ENCODE assay signal across 1 cellular context in the genomic region with DNA sequence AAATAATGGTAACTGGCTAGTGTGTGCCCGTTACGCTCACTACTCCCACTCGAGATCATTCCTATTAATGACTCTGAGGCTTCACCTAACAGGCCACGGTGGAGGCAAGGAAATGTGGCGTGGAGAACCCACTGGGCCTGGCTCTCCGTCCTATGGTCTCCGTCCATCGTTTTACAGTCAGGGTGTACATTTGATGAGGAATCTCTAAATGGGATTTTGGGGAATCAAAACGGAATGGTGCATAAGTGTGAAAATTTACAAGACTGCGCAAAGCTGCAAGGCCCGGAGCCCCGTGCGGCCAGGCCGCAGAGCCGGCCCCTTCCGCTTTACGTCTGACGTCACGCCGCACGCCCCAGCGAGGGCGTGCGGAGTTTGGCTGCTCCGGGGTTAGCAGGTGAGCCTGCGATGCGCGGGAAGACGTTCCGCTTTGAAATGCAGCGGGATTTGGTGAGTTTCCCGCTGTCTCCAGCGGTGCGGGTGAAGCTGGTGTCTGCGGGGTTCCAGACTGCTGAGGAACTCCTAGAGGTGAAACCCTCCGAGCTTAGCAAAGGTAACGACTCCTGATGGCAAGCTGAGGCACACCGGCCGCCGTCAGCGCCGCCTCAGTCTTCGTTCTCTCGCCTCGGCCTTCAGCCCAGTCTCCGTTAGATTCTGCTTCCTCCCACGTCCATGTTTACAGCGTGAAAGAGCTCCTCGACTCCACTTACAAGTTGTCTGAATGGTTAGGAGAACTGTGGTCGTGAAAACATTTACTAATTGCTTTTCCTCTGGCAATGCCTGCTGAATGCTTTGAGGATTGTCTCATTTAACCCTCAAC.
TF ChIP-seq lines count a peak whose summit lies in the region.

Gene RAD51C, plus strand, starts transcription at position 364 of the 817 bp plus-strand sequence. Its CDS starts 42 bp downstream, at position 406.

TF ChIP-seq in K562, 482 proteins besides CTCF, POLR2A, EP300 and RAD21 (continued from another document and continues in another):
- no peak for TF ChIP-seq BDP1 (IDR thresholded peaks at IDR 0.05; ENCODE audit: insufficient read depth, insufficient read length)
- peak; percentile 30 to 34; a peak in 1 of 4 replicates for TF ChIP-seq UBTF (IDR thresholded peaks at IDR 0.05; ENCODE audit: borderline replicate concordance in 1 of 2, low read depth in 2 of 2, low read length in 2 of 2)
- peak; percentile 51 to 77; a peak in 3 of 4 replicates for TF ChIP-seq MAZ (CRISPR knock-in tag; conservative IDR thresholded peaks at IDR 0.05 in 1 of 2, IDR thresholded peaks at IDR 0.05 in 1 of 2)
- TF ChIP-seq, protein P1, sequence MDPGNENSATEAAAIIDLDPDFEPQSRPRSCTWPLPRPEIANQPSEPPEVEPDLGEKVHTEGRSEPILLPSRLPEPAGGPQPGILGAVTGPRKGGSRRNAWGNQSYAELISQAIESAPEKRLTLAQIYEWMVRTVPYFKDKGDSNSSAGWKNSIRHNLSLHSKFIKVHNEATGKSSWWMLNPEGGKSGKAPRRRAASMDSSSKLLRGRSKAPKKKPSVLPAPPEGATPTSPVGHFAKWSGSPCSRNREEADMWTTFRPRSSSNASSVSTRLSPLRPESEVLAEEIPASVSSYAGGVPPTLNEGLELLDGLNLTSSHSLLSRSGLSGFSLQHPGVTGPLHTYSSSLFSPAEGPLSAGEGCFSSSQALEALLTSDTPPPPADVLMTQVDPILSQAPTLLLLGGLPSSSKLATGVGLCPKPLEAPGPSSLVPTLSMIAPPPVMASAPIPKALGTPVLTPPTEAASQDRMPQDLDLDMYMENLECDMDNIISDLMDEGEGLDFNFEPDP (CRISPR knock-in tag; IDR thresholded peaks at IDR 0.05), result no peak
- no peak for TF ChIP-seq MIER1 (IDR thresholded peaks at IDR 0.05; ENCODE audit: low read depth)
- peak; percentile 41; the same call in 1 of the 2 replicates for TF ChIP-seq PHB (CRISPR knock-in tag; IDR thresholded peaks at IDR 0.05)
- TF ChIP-seq, protein P2, sequence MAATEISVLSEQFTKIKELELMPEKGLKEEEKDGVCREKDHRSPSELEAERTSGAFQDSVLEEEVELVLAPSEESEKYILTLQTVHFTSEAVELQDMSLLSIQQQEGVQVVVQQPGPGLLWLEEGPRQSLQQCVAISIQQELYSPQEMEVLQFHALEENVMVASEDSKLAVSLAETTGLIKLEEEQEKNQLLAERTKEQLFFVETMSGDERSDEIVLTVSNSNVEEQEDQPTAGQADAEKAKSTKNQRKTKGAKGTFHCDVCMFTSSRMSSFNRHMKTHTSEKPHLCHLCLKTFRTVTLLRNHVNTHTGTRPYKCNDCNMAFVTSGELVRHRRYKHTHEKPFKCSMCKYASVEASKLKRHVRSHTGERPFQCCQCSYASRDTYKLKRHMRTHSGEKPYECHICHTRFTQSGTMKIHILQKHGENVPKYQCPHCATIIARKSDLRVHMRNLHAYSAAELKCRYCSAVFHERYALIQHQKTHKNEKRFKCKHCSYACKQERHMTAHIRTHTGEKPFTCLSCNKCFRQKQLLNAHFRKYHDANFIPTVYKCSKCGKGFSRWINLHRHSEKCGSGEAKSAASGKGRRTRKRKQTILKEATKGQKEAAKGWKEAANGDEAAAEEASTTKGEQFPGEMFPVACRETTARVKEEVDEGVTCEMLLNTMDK (IDR thresholded peaks at IDR 0.05; ENCODE audit: borderline replicate concordance, insufficient read depth, low read depth, low read length, poor library complexity, severe bottlenecking), result no peak
- peak; percentile 55 for TF ChIP-seq TAF9B (IDR thresholded peaks at IDR 0.05; ENCODE audit: partially characterized antibody)
- no peak for TF ChIP-seq IRF2 (CRISPR knock-in tag; IDR thresholded peaks at IDR 0.05)
- TF ChIP-seq, protein P3, sequence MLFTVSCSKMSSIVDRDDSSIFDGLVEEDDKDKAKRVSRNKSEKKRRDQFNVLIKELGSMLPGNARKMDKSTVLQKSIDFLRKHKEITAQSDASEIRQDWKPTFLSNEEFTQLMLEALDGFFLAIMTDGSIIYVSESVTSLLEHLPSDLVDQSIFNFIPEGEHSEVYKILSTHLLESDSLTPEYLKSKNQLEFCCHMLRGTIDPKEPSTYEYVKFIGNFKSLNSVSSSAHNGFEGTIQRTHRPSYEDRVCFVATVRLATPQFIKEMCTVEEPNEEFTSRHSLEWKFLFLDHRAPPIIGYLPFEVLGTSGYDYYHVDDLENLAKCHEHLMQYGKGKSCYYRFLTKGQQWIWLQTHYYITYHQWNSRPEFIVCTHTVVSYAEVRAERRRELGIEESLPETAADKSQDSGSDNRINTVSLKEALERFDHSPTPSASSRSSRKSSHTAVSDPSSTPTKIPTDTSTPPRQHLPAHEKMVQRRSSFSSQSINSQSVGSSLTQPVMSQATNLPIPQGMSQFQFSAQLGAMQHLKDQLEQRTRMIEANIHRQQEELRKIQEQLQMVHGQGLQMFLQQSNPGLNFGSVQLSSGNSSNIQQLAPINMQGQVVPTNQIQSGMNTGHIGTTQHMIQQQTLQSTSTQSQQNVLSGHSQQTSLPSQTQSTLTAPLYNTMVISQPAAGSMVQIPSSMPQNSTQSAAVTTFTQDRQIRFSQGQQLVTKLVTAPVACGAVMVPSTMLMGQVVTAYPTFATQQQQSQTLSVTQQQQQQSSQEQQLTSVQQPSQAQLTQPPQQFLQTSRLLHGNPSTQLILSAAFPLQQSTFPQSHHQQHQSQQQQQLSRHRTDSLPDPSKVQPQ (CRISPR knock-in tag; IDR thresholded peaks at IDR 0.05; ENCODE audit: borderline replicate concordance), result peak; percentile 34; the same call in 1 of the 2 replicates
- no peak for TF ChIP-seq TEAD2 (tag; IDR thresholded peaks at IDR 0.05)
- TF ChIP-seq, protein P4, sequence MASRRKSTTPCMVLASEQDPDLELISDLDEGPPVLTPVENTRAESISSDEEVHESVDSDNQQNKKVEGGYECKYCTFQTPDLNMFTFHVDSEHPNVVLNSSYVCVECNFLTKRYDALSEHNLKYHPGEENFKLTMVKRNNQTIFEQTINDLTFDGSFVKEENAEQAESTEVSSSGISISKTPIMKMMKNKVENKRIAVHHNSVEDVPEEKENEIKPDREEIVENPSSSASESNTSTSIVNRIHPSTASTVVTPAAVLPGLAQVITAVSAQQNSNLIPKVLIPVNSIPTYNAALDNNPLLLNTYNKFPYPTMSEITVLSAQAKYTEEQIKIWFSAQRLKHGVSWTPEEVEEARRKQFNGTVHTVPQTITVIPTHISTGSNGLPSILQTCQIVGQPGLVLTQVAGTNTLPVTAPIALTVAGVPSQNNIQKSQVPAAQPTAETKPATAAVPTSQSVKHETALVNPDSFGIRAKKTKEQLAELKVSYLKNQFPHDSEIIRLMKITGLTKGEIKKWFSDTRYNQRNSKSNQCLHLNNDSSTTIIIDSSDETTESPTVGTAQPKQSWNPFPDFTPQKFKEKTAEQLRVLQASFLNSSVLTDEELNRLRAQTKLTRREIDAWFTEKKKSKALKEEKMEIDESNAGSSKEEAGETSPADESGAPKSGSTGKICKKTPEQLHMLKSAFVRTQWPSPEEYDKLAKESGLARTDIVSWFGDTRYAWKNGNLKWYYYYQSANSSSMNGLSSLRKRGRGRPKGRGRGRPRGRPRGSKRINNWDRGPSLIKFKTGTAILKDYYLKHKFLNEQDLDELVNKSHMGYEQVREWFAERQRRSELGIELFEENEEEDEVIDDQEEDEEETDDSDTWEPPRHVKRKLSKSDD (conservative IDR thresholded peaks at IDR 0.05; ENCODE audit: low read length), result 0 out of 2 replicates have a peak, but pooled peaks have one; percentile 68
- TF ChIP-seq PHF21A (IDR thresholded peaks at IDR 0.05; ENCODE audit: borderline replicate concordance, low read depth), result no peak
- TF ChIP-seq KAT2B (IDR thresholded peaks at IDR 0.05; ENCODE audit: low read depth, low read length), result no peak
- peak; percentile 97 for TF ChIP-seq POLR2G (IDR thresholded peaks at IDR 0.05; ENCODE audit: low read depth, low read length)
- no peak for TF ChIP-seq HEY1 (CRISPR knock-in tag; IDR thresholded peaks at IDR 0.05; ENCODE audit: borderline replicate concordance)
- TF ChIP-seq TFAM (CRISPR knock-in tag; conservative IDR thresholded peaks at IDR 0.05), result no peak
- TF ChIP-seq MAFF (IDR thresholded peaks at IDR 0.05; ENCODE audit: low read length), result no peak
- no peak for TF ChIP-seq NCOA2 (IDR thresholded peaks at IDR 0.05; ENCODE audit: partially characterized antibody in 2 of 2)
- TF ChIP-seq FOXA1 (IDR thresholded peaks at IDR 0.05; ENCODE audit: borderline replicate concordance), result no peak
- peak; percentile 50; the same call in 1 of the 2 replicates for TF ChIP-seq NR2C2 (CRISPR knock-in tag; IDR thresholded peaks at IDR 0.05)
- TF ChIP-seq NR2C2 (tag; IDR thresholded peaks at IDR 0.05), result peak; percentile 95
- peak; percentile 98 for TF ChIP-seq PHF8 (IDR thresholded peaks at IDR 0.05; ENCODE audit: borderline replicate concordance, low read length)
- no peak for TF ChIP-seq CBX5 (IDR thresholded peaks at IDR 0.05; ENCODE audit: borderline replicate concordance, low read depth)
- TF ChIP-seq ATF1 (CRISPR knock-in tag; IDR thresholded peaks at IDR 0.05), result peak; percentile 72
- TF ChIP-seq ATF1 (tag; IDR thresholded peaks at IDR 0.05), result peak; percentile 97
- peak; percentile 80; the same call in 1 of the 2 replicates for TF ChIP-seq PML (IDR thresholded peaks at IDR 0.05; ENCODE audit: low read length)
- TF ChIP-seq C11orf30 (IDR thresholded peaks at IDR 0.05; ENCODE audit: low read depth), result no peak
- peak; percentile 9 for TF ChIP-seq HDAC3 (IDR thresholded peaks at IDR 0.05; ENCODE audit: borderline replicate concordance, partially characterized antibody)
- 0 out of 2 replicates have a peak, but pooled peaks have one; percentile 25 for TF ChIP-seq FOXK1 (CRISPR knock-in tag; IDR thresholded peaks at IDR 0.05; ENCODE audit: borderline replicate concordance)
- no peak for TF ChIP-seq ZNF431 (CRISPR knock-in tag; IDR thresholded peaks at IDR 0.05)
- TF ChIP-seq ZBTB40 (IDR thresholded peaks at IDR 0.05), result peak; percentile 73
- no peak for TF ChIP-seq ZBTB40 (CRISPR knock-in tag; IDR thresholded peaks at IDR 0.05)
- no peak for TF ChIP-seq ZNF174 (CRISPR knock-in tag; IDR thresholded peaks at IDR 0.05)
